In the genomic region with DNA sequence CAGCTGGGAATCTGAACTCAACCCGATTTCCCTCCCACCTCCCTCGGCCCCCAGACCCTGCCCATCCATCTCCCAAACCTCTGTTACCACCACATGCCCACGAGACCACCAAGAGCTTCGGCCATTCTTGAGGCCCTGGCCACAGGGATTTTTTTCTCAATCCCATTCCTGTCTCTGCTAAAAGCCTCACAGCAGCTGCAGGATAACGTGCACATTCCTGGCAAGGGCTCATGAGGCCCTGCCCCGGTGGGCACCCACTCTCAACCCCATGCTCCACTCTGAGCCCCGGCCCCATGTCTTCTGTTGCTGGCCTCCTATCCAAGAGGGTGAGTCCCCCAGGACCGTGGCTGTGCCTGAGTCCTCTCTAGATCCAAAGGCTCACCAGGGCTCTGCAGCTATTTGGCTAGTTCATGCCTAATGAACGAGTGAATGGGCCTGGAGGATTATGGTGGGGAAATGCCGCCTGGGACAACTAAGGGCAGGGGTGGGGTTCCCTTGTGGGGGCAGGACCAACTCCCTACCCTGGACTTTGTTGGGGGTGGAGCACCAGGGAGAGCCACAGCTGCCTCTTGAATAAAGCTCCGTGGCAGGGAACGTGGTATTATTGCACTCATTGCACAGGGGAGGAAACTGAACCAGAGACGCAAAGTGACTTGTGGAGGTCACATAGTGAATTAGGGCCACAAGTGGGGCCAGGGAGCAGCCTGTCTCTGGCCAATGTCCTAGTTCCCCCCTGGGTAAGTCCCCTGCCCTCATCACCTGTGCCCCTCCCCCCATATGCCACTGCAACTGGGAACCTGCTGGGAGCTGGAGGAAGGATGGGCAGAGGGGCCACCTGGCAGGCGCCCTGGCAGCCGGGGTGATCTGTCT, we compare ENCODE assay signal across 8 cellular contexts.
DNase-seq lines count a peak whose midpoint lies in the region; ATAC-seq and TF ChIP-seq lines count a peak whose summit lies in the region.

No MANE protein-coding gene starts in this region.

- H3K27me3 Mint-ChIP-seq in glutamatergic neuron (ENCODE audit: unreplicated experiment): peaks cover 23% of the 10 kb centered on the region

- 72 to 84% (median 79%) methylated on average over 12 to 15 of the region's 15 CpGs for WGBS in spleen, 5 donors

- H3K9me2 ChIP-seq in Karpas-422 (replicated peaks; ENCODE audit: insufficient read depth, low read length): no peaks in the 10 kb centered on the region

- no peaks in the 10 kb centered on the region for H3K27me3 ChIP-seq in Karpas-422 (ENCODE audit: low read length)
- peaks cover 0 to 33% (median 0%) of the 10 kb centered on the region in 7 donors for H3K27me3 ChIP-seq in spleen (replicated peaks in 1 of 7)

- H3K4me3 ChIP-seq in Karpas-422 (ENCODE audit: low read length): peak overlapping the region; percentile 64; the same call in 1 of the 2 replicates
- H3K4me3 ChIP-seq in spleen: no peak overlapping the region

- H2AFZ ChIP-seq in Karpas-422 (ENCODE audit: low read length): no peak overlapping the region

- H3K27ac ChIP-seq in Karpas-422 (ENCODE audit: low read length): peak overlapping the region; percentile 99
- peak overlapping the region in 5 of 8 donors; percentile 44 to 87 (median 80) for H3K27ac ChIP-seq in spleen

- no peak for TF ChIP-seq POLR2A in spleen (IDR thresholded peaks at IDR 0.05)

- H3K9me3 ChIP-seq in Karpas-422 (ENCODE audit: low read length) (no peaks in the 10 kb centered on the region), spleen (no peaks in the 10 kb centered on the region)

- TF ChIP-seq CTCF in glutamatergic neuron (IDR thresholded peaks at IDR 0.05; ENCODE audit: partially characterized antibody, unreplicated experiment) (no peak), spleen (IDR thresholded peaks at IDR 0.05 in 8 of 11, conservative IDR thresholded peaks at IDR 0.05 in 3 of 11) (no peak)

- H3K36me3 ChIP-seq in Karpas-422 (ENCODE audit: insufficient read depth, low read length): 0 out of 2 replicates have a peak, but pooled peaks cover 3% of the 10 kb centered on the region
- H3K36me3 ChIP-seq in spleen: peaks cover 0 to 16% (median 0%) of the 10 kb centered on the region in 6 donors

- ATAC-seq in HG03196 (IDR thresholded peaks at IDR 0.05; ENCODE audit: unreplicated experiment) (no peak), GM18520 (IDR thresholded peaks at IDR 0.05; ENCODE audit: unreplicated experiment) (no peak), GM21381 (IDR thresholded peaks at IDR 0.05; ENCODE audit: unreplicated experiment) (no peak)

- peak overlapping the region; percentile 77 for H3K27ac Mint-ChIP-seq in glutamatergic neuron (ENCODE audit: unreplicated experiment)

- H3K9me3 Mint-ChIP-seq in glutamatergic neuron (ENCODE audit: unreplicated experiment): peaks cover 20% of the 10 kb centered on the region

- H4K20me1 ChIP-seq in Karpas-422 (ENCODE audit: insufficient read depth, low read depth, low read length): no peaks in the 10 kb centered on the region

- peaks cover 36% of the 10 kb centered on the region for H3K79me2 ChIP-seq in Karpas-422 (ENCODE audit: low read length)

- H3K4me3 Mint-ChIP-seq in glutamatergic neuron (ENCODE audit: unreplicated experiment): peak overlapping the region; percentile 64

- peaks cover 64% of the 10 kb centered on the region for H3K4me1 ChIP-seq in Karpas-422 (ENCODE audit: low read length)
- peaks cover 17 to 64% (median 50%) of the 10 kb centered on the region in 6 donors for H3K4me1 ChIP-seq in spleen

- peak overlapping the region; percentile 92 for H3K4me2 ChIP-seq in Karpas-422 (ENCODE audit: low read depth, low read length, poor library complexity, severe bottlenecking)

- H3K9ac ChIP-seq in Karpas-422 (ENCODE audit: low read length): peak overlapping the region; percentile 78

- intact Hi-C loops in spleen (cut with DNase I; ENCODE audit: low total_unique reads): no loop called here

- DNase-seq in activated CD8-positive, alpha-beta memory T cell treated with anti-CD3 and anti-CD28 coated beads for 24 hours: peak; percentile 53
- no peak for DNase-seq in activated CD8-positive, alpha-beta memory T cell treated with anti-CD3 and anti-CD28 coated beads, Interleukin-2, amount 50 U/mL, for 4 hours
- DNase-seq in Karpas-422 (no peak), glutamatergic neuron (no peak), spleen (no peak)

- H3K4me1 Mint-ChIP-seq in glutamatergic neuron (ENCODE audit: low read depth, unreplicated experiment): peaks cover 17% of the 10 kb centered on the region

- peaks cover 6% of the 10 kb centered on the region for H3K36me3 Mint-ChIP-seq in glutamatergic neuron (ENCODE audit: unreplicated experiment)
